In genomic region chr10:73743905-73744689, GRCh38 we compare ENCODE assay signal across 8 cellular contexts. TPM values are rescaled to one million over a fixed set of nuclear protein-coding genes. Genes with fewer than 3 reads are reported as not detected.
DNase-seq lines count a peak whose midpoint lies in the region; ATAC-seq and TF ChIP-seq lines count a peak whose summit lies in the region.

Gene SEC24C (plus strand): TSS chr10:73744372. CDS start chr10:73746833, 2,461 bp downstream.

- no peaks in the 10 kb centered on the region for H3K9me3 ChIP-seq in Loucy (ENCODE audit: insufficient read depth, low read depth, low read length)

- ATAC-seq in natural killer cell: peak; percentile 88 to 95 (median 88)

- H3K27me3 ChIP-seq in Loucy (ENCODE audit: insufficient read depth, low read length, poor library complexity, severe bottlenecking): no peaks in the 10 kb centered on the region

- H3K4me1 ChIP-seq in Loucy (ENCODE audit: insufficient read depth, low read length, poor library complexity, severe bottlenecking): peaks cover 36% of the 10 kb centered on the region

- peak within 1 kb of the TSS; percentile 78 for H2AFZ ChIP-seq in Loucy (ENCODE audit: low read length)

- peaks cover 15% of the 10 kb centered on the region for H4K20me1 ChIP-seq in Loucy (ENCODE audit: insufficient read depth, low read length, poor library complexity, severe bottlenecking)

- intact Hi-C loops in natural killer cell (cut with micrococcal nuclease): loop anchor here (1.0 to 2.0 kb wide), 4 partner anchors 14 to 41 kb away; partner anchors contain the start of gene ZSWIM8

- peaks cover 30 to 36% of the 10 kb centered on the region in 2 donors for H3K4me1 Mint-ChIP-seq in natural killer cell

- no peaks in the 10 kb centered on the region for H3F3A ChIP-seq in Loucy (ENCODE audit: low read depth)

- H3K4me3 Mint-ChIP-seq in natural killer cell: peak within 1 kb of the TSS; percentile 100

- no peaks in the 10 kb centered on the region for H3K36me3 Mint-ChIP-seq in natural killer cell

- DNase-seq in Daoy (ENCODE audit: low read depth) (peak; percentile 96), H4 (ENCODE audit: low spot score) (peak; percentile 93), fibroblast of peridontal ligament (ENCODE audit: extremely low read depth) (peak; percentile 96), natural killer cell (peak; percentile 95)
- peak; percentile 92 for DNase-seq in activated T-helper 9 cell treated with anti-CD3 and anti-CD28 coated beads, Interleukin-2, amount 50 U/mL, for 16 hours (ENCODE audit: low read depth)
- DNase-seq in stimulated activated naive CD4-positive, alpha-beta T cell treated with Interleukin-2 at 50 U/mL for 16 hours (lab: John Stamatoyannopoulos, UW): peak; percentile 92

- peak within 1 kb of the TSS; percentile 96 for H3K4me2 ChIP-seq in Loucy (ENCODE audit: low read depth, low read length, poor library complexity, severe bottlenecking)

- H3K9ac ChIP-seq in Loucy (ENCODE audit: low read depth, low read length, poor library complexity, severe bottlenecking): peak within 1 kb of the TSS; percentile 94

- no peaks in the 10 kb centered on the region for H3K27me3 Mint-ChIP-seq in natural killer cell (ENCODE audit: low read depth in 2 of 2)

- TF ChIP-seq POLR2A in Raji (IDR thresholded peaks at IDR 0.05; ENCODE audit: insufficient read depth, low read depth, low read length): peak; percentile 72

- peaks cover 63% of the 10 kb centered on the region for H3K79me2 ChIP-seq in Loucy (ENCODE audit: insufficient read depth, low read length)

- peak within 1 kb of the TSS; percentile 87 for H3K4me3 ChIP-seq in Loucy (ENCODE audit: low read length, poor library complexity, severe bottlenecking)

- no peaks in the 10 kb centered on the region for H3K9me2 ChIP-seq in Loucy (replicated peaks; ENCODE audit: low read depth, low read length)

- peaks cover 4% of the 10 kb centered on the region; the same call in 1 of the 2 replicates for H3K36me3 ChIP-seq in Loucy (ENCODE audit: insufficient read depth, low read length)

- peak within 1 kb of the TSS; percentile 98 to 99 for H3K27ac Mint-ChIP-seq in natural killer cell

- H3K9me3 Mint-ChIP-seq in natural killer cell: no peaks in the 10 kb centered on the region

- TF ChIP-seq CTCF in Loucy (conservative IDR thresholded peaks at IDR 0.05; ENCODE audit: low read length) (no peak), natural killer cell (IDR thresholded peaks at IDR 0.05) (no peak)

RNA-seq across cellular contexts. Expression of gene SEC24C, which starts in this region (rescaled TPM):
- 30.2 and 40.3 TPM in 2 replicates for total RNA-seq in Daoy (2014; rRNA removed; shearing (Covaris generic))
- 49.6 and 56.8 TPM in 2 replicates for total RNA-seq in H4 (2014; rRNA removed; shearing (Covaris generic))
- 100 to 1,000 TPM; 153 to 161 (median 160) TPM for total RNA-seq in natural killer cell

Comparison
In these comparisons a context has a peak if more than half of its experiments do, and no peak if none do; other contexts are left out.
1. Peak in every context shown above with its lines: DNase-seq, ATAC-seq and H3K4me3 ChIP-seq.